ENCODE assay signal across 13 cellular contexts in the genomic region with DNA sequence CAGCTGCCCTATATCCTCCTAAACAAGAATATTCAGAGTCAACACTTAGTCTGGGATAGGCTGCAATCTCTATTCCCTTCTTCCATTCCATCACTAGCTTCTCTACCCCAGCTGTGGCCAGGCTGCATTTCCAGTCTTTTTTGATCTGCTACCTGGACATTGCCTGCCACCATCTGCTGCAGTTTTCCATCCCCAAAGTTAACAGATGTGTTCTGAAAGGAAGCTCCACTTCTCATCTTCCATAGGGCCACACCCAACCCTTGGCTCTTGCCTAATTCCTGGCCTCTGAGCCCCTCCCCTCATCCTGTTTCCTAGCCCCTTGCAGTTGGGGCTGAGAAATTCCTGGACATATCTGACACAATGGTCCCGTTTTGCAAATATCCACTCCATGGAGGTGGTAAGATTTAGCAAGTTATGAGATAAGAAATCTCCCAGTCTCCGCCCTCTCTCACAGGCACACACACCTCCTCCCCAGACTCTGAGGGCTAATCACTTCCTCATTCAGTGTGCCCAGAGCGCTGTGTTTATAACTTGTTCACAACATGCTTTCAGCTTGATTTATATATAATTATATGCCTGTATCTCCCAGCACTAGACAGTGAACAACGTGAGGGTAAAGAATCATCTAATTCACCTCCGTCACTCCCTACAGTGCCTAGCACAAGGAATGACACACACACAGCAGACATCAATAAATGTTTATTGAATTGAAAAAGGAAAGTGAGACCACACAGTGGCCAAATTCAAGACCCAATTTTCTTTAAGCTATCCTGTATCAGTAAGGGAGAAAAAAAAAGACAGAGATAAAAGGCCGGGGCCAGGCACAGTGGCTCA. TPM values are rescaled to one million over a fixed set of nuclear protein-coding genes. Genes with fewer than 3 reads are reported as not detected.
DNase-seq lines count a peak whose midpoint lies in the region; ATAC-seq lines count a peak whose summit lies in the region.
"Had no signal": no experiment of that assay in that cellular context is flagged by ENCODE, and none has a peak within 500 bp of the region (broad histone marks: within the 10 kb centered on the region; RNA-seq: fewer than 3 reads in every experiment).

No MANE protein-coding gene starts in this region.

- H3K9ac ChIP-seq in mucosa of stomach (ENCODE audit: low read length): peak overlapping the region; percentile 44

- intact Hi-C loops in activated CD4-positive, alpha-beta T cell treated with anti-CD3 and anti-CD28 coated beads for 36 hours (cut with DNase I, micrococcal nuclease): no loop called here

- H3K4me1 ChIP-seq in mucosa of stomach (ENCODE audit: control insufficient read depth, insufficient read depth, low read length): peaks cover 11% of the 10 kb centered on the region

- POLR2A ChIA-PET in activated CD4-positive, alpha-beta T cell treated with anti-CD3 and anti-CD28 coated beads for 36 hours (lab: Charles Lee): no interaction called here

- peak; percentile 85 for DNase-seq in NCI-H82 treated with DMSO at 0.1 percent for 48 hours (lab: John Stamatoyannopoulos, UW; ENCODE audit: unreplicated experiment)
- DNase-seq in central memory CD4-positive, alpha-beta T cell: no peak
- no peak for DNase-seq in amniotic stem cell (lab: John Stamatoyannopoulos, UW)
- DNase-seq in KG1 (lab: John Stamatoyannopoulos, UW): no peak
- no peak for DNase-seq in activated CD4-positive, alpha-beta T cell treated with anti-CD3 and anti-CD28 coated beads for 36 hours
- DNase-seq: activated CD4-positive, alpha-beta T cell treated with anti-CD3 and anti-CD28 coated beads for 1 hour; activated gamma-delta T cell treated with Interleukin-2 at 50 U/mL for 16 hours; NCI-H1694; stimulated activated CD4-positive, alpha-beta T cell treated with anti-CD3 and anti-CD28 coated beads, Interleukin-4, amount 100 ng/mL, for 4 hours had no signal

- peaks cover 38% of the 10 kb centered on the region for H3K27me3 ChIP-seq in mucosa of stomach (ENCODE audit: control insufficient read depth, insufficient read depth, low read length)

- ATAC-seq in GM18498 (IDR thresholded peaks at IDR 0.05; ENCODE audit: unreplicated experiment) (peak; percentile 78), HG02798 (IDR thresholded peaks at IDR 0.05; ENCODE audit: poor library complexity, unreplicated experiment) (peak; percentile 72)
- no peak for ATAC-seq in activated CD4-positive, alpha-beta T cell treated with anti-CD3 and anti-CD28 coated beads for 36 hours
- ATAC-seq: GM23338 had no signal

- H3K4me3 ChIP-seq in mucosa of stomach (ENCODE audit: low read length): no peak overlapping the region
- H3K4me3 ChIP-seq: GM23338 had no signal

- no peaks in the 10 kb centered on the region for H3K9me3 Mint-ChIP-seq in activated CD4-positive, alpha-beta T cell treated with anti-CD3 and anti-CD28 coated beads for 36 hours (ENCODE audit: low read depth)
- H3K9me3 Mint-ChIP-seq: GM23338 had no signal

- no peak overlapping the region for H3K27ac Mint-ChIP-seq in activated CD4-positive, alpha-beta T cell treated with anti-CD3 and anti-CD28 coated beads for 36 hours
- H3K27ac Mint-ChIP-seq: GM23338 had no signal

- peaks cover 3% of the 10 kb centered on the region for H3K36me3 Mint-ChIP-seq in activated CD4-positive, alpha-beta T cell treated with anti-CD3 and anti-CD28 coated beads for 36 hours (ENCODE audit: low read depth)

- H3K4me3 Mint-ChIP-seq in activated CD4-positive, alpha-beta T cell treated with anti-CD3 and anti-CD28 coated beads for 36 hours: no peak overlapping the region
- H3K4me3 Mint-ChIP-seq: GM23338 had no signal

- peaks cover 5% of the 10 kb centered on the region for H3K27me3 Mint-ChIP-seq in activated CD4-positive, alpha-beta T cell treated with anti-CD3 and anti-CD28 coated beads for 36 hours

- CTCF ChIA-PET in activated CD4-positive, alpha-beta T cell treated with anti-CD3 and anti-CD28 coated beads for 36 hours (lab: Charles Lee): interaction anchor here (1.0 to 2.8 kb wide), 8 partner anchors 10 to 428 kb away, joined by 3 to 9 read pairs (median 4); a partner anchor contains a TSS

- H3K36me3 ChIP-seq in mucosa of stomach (ENCODE audit: control insufficient read depth, insufficient read depth, low read length): no peaks in the 10 kb centered on the region

- H3K9me3 ChIP-seq in mucosa of stomach (ENCODE audit: control insufficient read depth, low read length): no peaks in the 10 kb centered on the region

- H3K4me1 Mint-ChIP-seq in activated CD4-positive, alpha-beta T cell treated with anti-CD3 and anti-CD28 coated beads for 36 hours: no peaks in the 10 kb centered on the region

RNA-seq across cellular contexts. Expression of a gene that starts 13.4 kb away (rescaled TPM):
- 10 to 100 TPM; 19.5 to 28.5 TPM for total RNA-seq in activated CD4-positive, alpha-beta T cell treated with anti-CD3 and anti-CD28 coated beads for 36 hours
